In genomic region chr5:173011602-173012001, GRCh38 we compare ENCODE assay signal across 16 cellular contexts. TPM values are rescaled to one million over a fixed set of nuclear protein-coding genes. Genes with fewer than 3 reads are reported as not detected.
DNase-seq lines count a peak whose midpoint lies in the region; ATAC-seq and TF ChIP-seq lines count a peak whose summit lies in the region.
"Had no signal": no experiment of that assay in that cellular context is flagged by ENCODE, and none has a peak within 500 bp of the region (broad histone marks: within the 10 kb centered on the region; RNA-seq: fewer than 3 reads in every experiment).

No MANE protein-coding gene starts in this region.

- peaks cover 31% of the 10 kb centered on the region for H4K20me1 ChIP-seq in osteoblast (ENCODE audit: insufficient read depth, low read length)

- H3K4me3 ChIP-seq in Caco-2 (ENCODE audit: low read depth, low read length): no peak overlapping the region
- no peak overlapping the region for H3K4me3 ChIP-seq in osteoblast (ENCODE audit: insufficient read depth, low read length)
- H3K4me3 ChIP-seq: GM12878 had no signal

- H3K9me3 Mint-ChIP-seq in Caco-2 (ENCODE audit: unreplicated experiment): no peaks in the 10 kb centered on the region
- H3K9me3 Mint-ChIP-seq in dendritic cell treated with granulocyte-macrophage colony-stimulating factor and Interleukin-4, amounts not matched to agents 40 ng/mL and 50 ng/mL, for 4 days: no peaks in the 10 kb centered on the region
- H3K9me3 Mint-ChIP-seq in naive thymus-derived CD8-positive, alpha-beta T cell: no peaks in the 10 kb centered on the region
- no peaks in the 10 kb centered on the region for H3K9me3 Mint-ChIP-seq in activated CD4-positive, alpha-beta memory T cell treated with anti-CD3 and anti-CD28 coated beads for 36 hours

- POLR2A ChIA-PET in Caco-2 (lab: Charles Lee): no interaction called here
- POLR2A ChIA-PET in naive thymus-derived CD8-positive, alpha-beta T cell (lab: Charles Lee): interaction anchor here (1.0 kb wide), 1 partner anchor 9 kb away, joined by 3 read pairs; no protein-coding TSS in a partner anchor
- POLR2A ChIA-PET in activated CD4-positive, alpha-beta memory T cell treated with anti-CD3 and anti-CD28 coated beads for 36 hours (lab: Charles Lee): no interaction called here

- H3K4me1 ChIP-seq in Caco-2 (no peaks in the 10 kb centered on the region; the same call in 1 of the 2 replicates), osteoblast (ENCODE audit: insufficient read depth, low read length) (peaks cover 8% of the 10 kb centered on the region)

- no peak overlapping the region for H2AFZ ChIP-seq in osteoblast (ENCODE audit: low read length)

- H3K4me3 Mint-ChIP-seq in Caco-2 (ENCODE audit: unreplicated experiment): no peak overlapping the region
- no peak overlapping the region for H3K4me3 Mint-ChIP-seq in dendritic cell treated with granulocyte-macrophage colony-stimulating factor and Interleukin-4, amounts not matched to agents 40 ng/mL and 50 ng/mL, for 4 days
- H3K4me3 Mint-ChIP-seq in naive thymus-derived CD8-positive, alpha-beta T cell: no peak overlapping the region
- H3K4me3 Mint-ChIP-seq in activated CD4-positive, alpha-beta memory T cell treated with anti-CD3 and anti-CD28 coated beads for 36 hours: no peak overlapping the region

- no peaks in the 10 kb centered on the region for H3K27me3 Mint-ChIP-seq in Caco-2 (ENCODE audit: insufficient read depth, unreplicated experiment)
- H3K27me3 Mint-ChIP-seq in dendritic cell treated with granulocyte-macrophage colony-stimulating factor and Interleukin-4, amounts not matched to agents 40 ng/mL and 50 ng/mL, for 4 days: no peaks in the 10 kb centered on the region
- H3K27me3 Mint-ChIP-seq in naive thymus-derived CD8-positive, alpha-beta T cell: no peaks in the 10 kb centered on the region
- H3K27me3 Mint-ChIP-seq in activated CD4-positive, alpha-beta memory T cell treated with anti-CD3 and anti-CD28 coated beads for 36 hours: no peaks in the 10 kb centered on the region

- H3K27ac Mint-ChIP-seq in Caco-2 (ENCODE audit: unreplicated experiment): peak overlapping the region; percentile 19
- H3K27ac Mint-ChIP-seq in dendritic cell treated with granulocyte-macrophage colony-stimulating factor and Interleukin-4, amounts not matched to agents 40 ng/mL and 50 ng/mL, for 4 days: peak overlapping the region; percentile 53
- peak overlapping the region in 7 of 10 donors; percentile 6 to 51 (median 35) for H3K27ac Mint-ChIP-seq in naive thymus-derived CD8-positive, alpha-beta T cell
- H3K27ac Mint-ChIP-seq in activated CD4-positive, alpha-beta memory T cell treated with anti-CD3 and anti-CD28 coated beads for 36 hours: no peak overlapping the region

- peaks cover 19% of the 10 kb centered on the region for H3K4me1 Mint-ChIP-seq in Caco-2 (ENCODE audit: low read depth, unreplicated experiment)
- peaks cover 84% of the 10 kb centered on the region for H3K4me1 Mint-ChIP-seq in dendritic cell treated with granulocyte-macrophage colony-stimulating factor and Interleukin-4, amounts not matched to agents 40 ng/mL and 50 ng/mL, for 4 days (ENCODE audit: low read depth)
- H3K4me1 Mint-ChIP-seq in naive thymus-derived CD8-positive, alpha-beta T cell: peaks cover 40 to 72% (median 66%) of the 10 kb centered on the region in 4 donors
- H3K4me1 Mint-ChIP-seq in activated CD4-positive, alpha-beta memory T cell treated with anti-CD3 and anti-CD28 coated beads for 36 hours (ENCODE audit: low read depth): peaks cover 53% of the 10 kb centered on the region

- no peaks in the 10 kb centered on the region for H3K27me3 ChIP-seq in Caco-2 (replicated peaks; ENCODE audit: control insufficient read depth, insufficient read depth, low read length)
- no peaks in the 10 kb centered on the region for H3K27me3 ChIP-seq in osteoblast (ENCODE audit: insufficient read depth, low read length)

- no peaks in the 10 kb centered on the region for H3K9me3 ChIP-seq in Caco-2
- no peaks in the 10 kb centered on the region for H3K9me3 ChIP-seq in osteoblast (ENCODE audit: low read depth, low read length)

- peaks cover 92% of the 10 kb centered on the region for H3K79me2 ChIP-seq in osteoblast (ENCODE audit: insufficient read depth, low read length)

- H3K36me3 ChIP-seq in Caco-2 (ENCODE audit: control insufficient read depth, insufficient read depth, low read length) (no peaks in the 10 kb centered on the region), osteoblast (ENCODE audit: insufficient read depth, low read length) (no peaks in the 10 kb centered on the region)

- BruUV-seq in Caco-2 (replicated peaks; lab: Mats Ljungman, UMichigan): no TSS peak

- CTCF ChIA-PET in Caco-2 (lab: Charles Lee): interaction anchor here (0.7 kb wide), 2 partner anchors 16 to 305 kb away, joined by 3 to 4 read pairs; no protein-coding TSS in a partner anchor
- CTCF ChIA-PET in activated CD4-positive, alpha-beta memory T cell treated with anti-CD3 and anti-CD28 coated beads for 36 hours (lab: Charles Lee): interaction anchor here (0.6 to 1.2 kb wide), 3 partner anchors 53 to 953 kb away, joined by 3 to 5 read pairs (median 4); partner anchors contain the start of gene RPL26L1

- H3K27ac ChIP-seq in C4-2B (peak overlapping the region; percentile 86), osteoblast (ENCODE audit: low read depth, low read length) (no peak overlapping the region)

- no peak overlapping the region for H3K4me2 ChIP-seq in osteoblast (ENCODE audit: insufficient read depth, low read length)

- intact Hi-C loops in Caco-2 (cut with micrococcal nuclease; ENCODE audit: unreplicated experiment): loop anchor here (5.0 kb wide), 1 partner anchor 46 kb away; the partner anchor contains the start of gene CREBRF
- intact Hi-C loops in dendritic cell treated with granulocyte-macrophage colony-stimulating factor and Interleukin-4, amounts not matched to agents 40 ng/mL and 50 ng/mL, for 4 days (cut with micrococcal nuclease): loop anchor here (2.0 kb wide), 2 partner anchors 45 to 133 kb away; partner anchors contain the start of genes BNIP1 and CREBRF
- intact Hi-C loops in activated CD4-positive, alpha-beta memory T cell treated with anti-CD3 and anti-CD28 coated beads for 36 hours (cut with micrococcal nuclease): no loop called here

- ATAC-seq in naive thymus-derived CD8-positive, alpha-beta T cell: no peak
- ATAC-seq: GM12878 had no signal

- DNase-seq in Caco-2 (no peak), NCI-H146 treated with DMSO at 0.1 percent for 48 hours (lab: John Stamatoyannopoulos, UW; ENCODE audit: unreplicated experiment) (no peak), osteoblast (ENCODE audit: insufficient read length, low spot score, missing footprints) (no peak)
- DNase-seq in naive thymus-derived CD8-positive, alpha-beta T cell: no peak
- no peak for DNase-seq in stimulated activated CD4-positive, alpha-beta T cell treated with anti-CD3 and anti-CD28 coated beads, Interleukin-2, amount 100 ng/mL, for 24 hours
- DNase-seq in activated CD4-positive, alpha-beta memory T cell treated with anti-CD3 and anti-CD28 coated beads for 36 hours: no peak
- DNase-seq: activated CD4-positive, CD25-positive, alpha-beta regulatory T cell; activated naive CD4-positive, alpha-beta T cell treated with Interleukin-2 at 50 U/mL for 16 hours; GDM1; glutamatergic neuron; MM.1S; NCI-H2029; T-helper 2 cell had no signal

- TF ChIP-seq CTCF in C4-2B (conservative IDR thresholded peaks at IDR 0.05) (no peak), Caco-2 (IDR thresholded peaks at IDR 0.05; ENCODE audit: insufficient read depth in 1 of 2, low read depth in 1 of 2, low read length in 1 of 2, severe bottlenecking in 1 of 2, unreplicated experiment in 1 of 2) (no peak), osteoblast (IDR thresholded peaks at IDR 0.05; ENCODE audit: extremely low read depth, low read depth, low read length) (no peak)

- H3K36me3 Mint-ChIP-seq in Caco-2 (ENCODE audit: insufficient read depth, unreplicated experiment): peaks cover 31% of the 10 kb centered on the region
- peaks cover 20% of the 10 kb centered on the region for H3K36me3 Mint-ChIP-seq in dendritic cell treated with granulocyte-macrophage colony-stimulating factor and Interleukin-4, amounts not matched to agents 40 ng/mL and 50 ng/mL, for 4 days (ENCODE audit: low read depth)
- H3K36me3 Mint-ChIP-seq in naive thymus-derived CD8-positive, alpha-beta T cell: peaks cover 0 to 38% (median 0%) of the 10 kb centered on the region in 3 donors
- H3K36me3 Mint-ChIP-seq in activated CD4-positive, alpha-beta memory T cell treated with anti-CD3 and anti-CD28 coated beads for 36 hours: peaks cover 3% of the 10 kb centered on the region

RNA-seq across cellular contexts. Expression of gene ATP6V0E1, which starts 28.0 kb away (rescaled TPM):
- total RNA-seq in Caco-2 (2022): 205 and 216 TPM in 2 replicates
- 100 to 1,000 TPM; 141 to 150 TPM for total RNA-seq in naive thymus-derived CD8-positive, alpha-beta T cell
- 100 to 1,000 TPM; 411 to 532 (median 494) TPM for polyA plus RNA-seq in naive thymus-derived CD8-positive, alpha-beta T cell
- total RNA-seq in osteoblast: 177 and 181 TPM in 2 replicates
- total RNA-seq in activated CD4-positive, alpha-beta memory T cell treated with anti-CD3 and anti-CD28 coated beads for 36 hours: 100 to 1,000 TPM; 116 to 121 TPM

RNA-seq across cellular contexts. Expression of gene CREBRF, which starts 44.5 kb away (rescaled TPM):
- total RNA-seq in Caco-2 (2022): 12.3 and 12.6 TPM in 2 replicates
- 100 to 1,000 TPM in 1 of 2 experiments, 10 to 100 TPM in 1; 99.4 to 111 TPM for total RNA-seq in naive thymus-derived CD8-positive, alpha-beta T cell
- 10 to 100 TPM; 52.6 to 61.6 (median 55.9) TPM for polyA plus RNA-seq in naive thymus-derived CD8-positive, alpha-beta T cell
- total RNA-seq in osteoblast: 35.8 and 38.3 TPM in 2 replicates
- 10 to 100 TPM; 15.3 to 16.3 TPM for total RNA-seq in activated CD4-positive, alpha-beta memory T cell treated with anti-CD3 and anti-CD28 coated beads for 36 hours

RNA-seq across cellular contexts. Expression of gene RPL26L1, which starts 52.4 kb away (rescaled TPM):
- total RNA-seq in Caco-2 (2022): 42.1 and 43.8 TPM in 2 replicates
- 10 to 100 TPM; 15.7 to 16.5 TPM for total RNA-seq in naive thymus-derived CD8-positive, alpha-beta T cell
- 10 to 100 TPM; 38.2 to 42.1 (median 40.3) TPM for polyA plus RNA-seq in naive thymus-derived CD8-positive, alpha-beta T cell
- 40.4 and 43.8 TPM in 2 replicates for total RNA-seq in osteoblast
- 10 to 100 TPM; 66.0 to 67.6 TPM for total RNA-seq in activated CD4-positive, alpha-beta memory T cell treated with anti-CD3 and anti-CD28 coated beads for 36 hours
